In genomic region chr18:48939368-48940097, GRCh38 we compare ENCODE assay signal across 8 cellular contexts. TPM values are rescaled to one million over a fixed set of nuclear protein-coding genes. Genes with fewer than 3 reads are reported as not detected.
DNase-seq lines count a peak whose midpoint lies in the region; ATAC-seq, FAIRE-seq and TF ChIP-seq lines count a peak whose summit lies in the region.

No MANE protein-coding gene starts in this region.

- peak; percentile 53 for DNase-seq in Calu3
- DNase-seq in activated B cell treated with CpG ODN at 0.5 μM for 24 hours = no peak
- DNase-seq in foreskin keratinocyte = no peak
- no peak for DNase-seq in trophoblast cell
- DNase-seq in GM19239 (ENCODE audit: insufficient read length, low spot score) = no peak
- DNase-seq in activated CD4-positive, CD25-positive, alpha-beta regulatory T cell (lab: John Stamatoyannopoulos, UW) = no peak
- no peak for DNase-seq in NCI-H69 (lab: John Stamatoyannopoulos, UW)
- no peak for DNase-seq in OCI-M2 (lab: John Stamatoyannopoulos, UW; ENCODE audit: unreplicated experiment)

- H2BK5ac ChIP-seq in trophoblast cell (ENCODE audit: low read depth, low read length, poor library complexity) = peak overlapping the region; percentile 38

- H3K36me3 ChIP-seq in trophoblast cell (ENCODE audit: control insufficient read depth in 1 of 2, insufficient read depth in 2 of 2, low read length in 2 of 2) = peaks cover 59 to 76% of the 10 kb centered on the region in 2 experiments

- H3K4me3 Mint-ChIP-seq in Calu3 (ENCODE audit: low read depth, unreplicated experiment) = peak overlapping the region; percentile 56
- H3K4me3 Mint-ChIP-seq in activated B cell treated with CpG ODN at 0.5 μM for 24 hours = no peak overlapping the region

- no peak for ATAC-seq in activated B cell treated with CpG ODN at 0.5 μM for 24 hours (ENCODE audit: low read depth)
- ATAC-seq in foreskin keratinocyte = no peak

- no peak for TF ChIP-seq CTCF in Calu3 (IDR thresholded peaks at IDR 0.05; ENCODE audit: unreplicated experiment)
- TF ChIP-seq CTCF in activated B cell treated with CpG ODN at 0.5 μM for 24 hours (IDR thresholded peaks at IDR 0.05) = no peak
- no peak for TF ChIP-seq CTCF in foreskin keratinocyte (conservative IDR thresholded peaks at IDR 0.05)

- H3K79me1 ChIP-seq in trophoblast cell (ENCODE audit: low read length) = peaks cover 38% of the 10 kb centered on the region

- H2BK12ac ChIP-seq in trophoblast cell (ENCODE audit: low read length) = no peak overlapping the region

- no CpG with 5 or more reads among the region's 13 CpGs for WGBS in trophoblast cell (ENCODE audit: extremely low coverage, insufficient coverage, insufficient read length)

- peak overlapping the region; percentile 8 for H3K4me2 ChIP-seq in trophoblast cell (ENCODE audit: low read length)

- H4K91ac ChIP-seq in trophoblast cell (ENCODE audit: low read depth, low read length) = peak overlapping the region; percentile 29

- CTCF ChIA-PET in Calu3 (lab: Charles Lee) (interaction anchor here (0.6 kb wide), 2 partner anchors 9 to 743 kb away, joined by 4 to 7 read pairs; no protein-coding TSS in a partner anchor), activated B cell treated with CpG ODN at 0.5 μM for 24 hours (lab: Charles Lee) (interaction anchor here (1.3 kb wide), 1 partner anchor 101 kb away, joined by 3 read pairs; no protein-coding TSS in a partner anchor)

- POLR2A ChIA-PET in activated B cell treated with CpG ODN at 0.5 μM for 24 hours (lab: Charles Lee) = interaction anchor here (0.9 to 2.8 kb wide), 4 partner anchors 10 to 13 kb away, joined by 3 to 34 read pairs (median 11); partner anchors contain the start of gene SMAD7

- no peak for FAIRE-seq in GM19239 (lab: Jason Lieb, UNC)

- H2AK5ac ChIP-seq in trophoblast cell (ENCODE audit: low read length) = no peak overlapping the region

- H3K4ac ChIP-seq in trophoblast cell (ENCODE audit: low read depth, low read length) = peak overlapping the region; percentile 49

- H3K27me3 Mint-ChIP-seq in Calu3 (ENCODE audit: unreplicated experiment) (no peaks in the 10 kb centered on the region), activated B cell treated with CpG ODN at 0.5 μM for 24 hours (no peaks in the 10 kb centered on the region)

- H3K27ac Mint-ChIP-seq in Calu3 (ENCODE audit: unreplicated experiment) (no peak overlapping the region), activated B cell treated with CpG ODN at 0.5 μM for 24 hours (peak overlapping the region; percentile 95)

- peak overlapping the region; percentile 38 for H3K27ac ChIP-seq in foreskin keratinocyte
- H3K27ac ChIP-seq in trophoblast cell (ENCODE audit: low read depth, low read length) = peak overlapping the region; percentile 45

- H4K12ac ChIP-seq in trophoblast cell (ENCODE audit: low read depth, low read length) = no peak overlapping the region

- H2BK120ac ChIP-seq in trophoblast cell (ENCODE audit: insufficient read depth, low read length, poor library complexity) = peak overlapping the region; percentile 3

- intact Hi-C loops in Calu3 (cut with micrococcal nuclease; ENCODE audit: unreplicated experiment) (loop anchor here (10.0 kb wide), 2 partner anchors 235 to 265 kb away; no protein-coding TSS in a partner anchor), activated B cell treated with CpG ODN at 0.5 μM for 24 hours (cut with micrococcal nuclease) (loop anchor here (1.0 kb wide), 2 partner anchors 9 to 10 kb away; no protein-coding TSS in a partner anchor)

- no peak overlapping the region for H3K23ac ChIP-seq in trophoblast cell (ENCODE audit: low read length)

- no peak overlapping the region for H2AFZ ChIP-seq in trophoblast cell (ENCODE audit: insufficient read depth, low read length, poor library complexity)

- peak overlapping the region; percentile 20 for H3K18ac ChIP-seq in trophoblast cell (ENCODE audit: low read length)

- H3K4me1 ChIP-seq in foreskin keratinocyte = peaks cover 51% of the 10 kb centered on the region
- H3K4me1 ChIP-seq in trophoblast cell (ENCODE audit: control insufficient read depth in 1 of 2, insufficient read depth in 2 of 2, low read length in 2 of 2) = peaks cover 70 to 73% of the 10 kb centered on the region in 2 experiments

- H3K9ac ChIP-seq in trophoblast cell (ENCODE audit: low read length) = no peak overlapping the region

- H3K4me1 Mint-ChIP-seq in Calu3 (ENCODE audit: low read depth, unreplicated experiment) = peaks cover 98% of the 10 kb centered on the region
- H3K4me1 Mint-ChIP-seq in activated B cell treated with CpG ODN at 0.5 μM for 24 hours = peaks cover 71% of the 10 kb centered on the region

- H3K4me3 ChIP-seq in trophoblast cell (ENCODE audit: low read depth, low read length) = no peak overlapping the region

- peaks cover 61% of the 10 kb centered on the region for H3K79me2 ChIP-seq in trophoblast cell (ENCODE audit: control insufficient read depth, insufficient read depth, low read length, poor library complexity)

- H3K9me3 Mint-ChIP-seq in Calu3 (ENCODE audit: low read depth, unreplicated experiment) = no peaks in the 10 kb centered on the region
- no peaks in the 10 kb centered on the region for H3K9me3 Mint-ChIP-seq in activated B cell treated with CpG ODN at 0.5 μM for 24 hours

- H4K8ac ChIP-seq in trophoblast cell (ENCODE audit: low read depth, low read length) = no peak overlapping the region

- H3K36me3 Mint-ChIP-seq in Calu3 (ENCODE audit: insufficient read depth, unreplicated experiment) = peaks cover 75% of the 10 kb centered on the region
- H3K36me3 Mint-ChIP-seq in activated B cell treated with CpG ODN at 0.5 μM for 24 hours (ENCODE audit: low read depth) = peaks cover 17% of the 10 kb centered on the region

- H3K14ac ChIP-seq in trophoblast cell (ENCODE audit: low read length) = peak overlapping the region; percentile 3

- no TSS peak for BruUV-seq in Calu3 (replicated peaks; lab: Mats Ljungman, UMichigan)

- H3K27me3 ChIP-seq in foreskin keratinocyte = no peaks in the 10 kb centered on the region
- no peaks in the 10 kb centered on the region for H3K27me3 ChIP-seq in trophoblast cell (ENCODE audit: insufficient read depth, low read length)

- no peaks in the 10 kb centered on the region for H3K9me3 ChIP-seq in trophoblast cell (ENCODE audit: insufficient read depth, low read depth, low read length)

RNA-seq across cellular contexts. Expression of gene SMAD7, which starts 11.2 kb away (rescaled TPM):
- total RNA-seq in Calu3 (2022) (11.2 and 13.7 TPM in 2 replicates), activated B cell treated with CpG ODN at 0.5 μM for 24 hours (6.8 and 6.9 TPM in 2 replicates), foreskin keratinocyte (7.2 and 10.5 TPM in 2 replicates)
- polyA plus RNA-seq in foreskin keratinocyte = 4.3 and 5.2 TPM in 2 replicates
- 108 and 116 TPM in 2 replicates for polyA plus RNA-seq in trophoblast cell (2013)
